ENCODE assay signal across 2 cellular contexts in the genomic region with DNA sequence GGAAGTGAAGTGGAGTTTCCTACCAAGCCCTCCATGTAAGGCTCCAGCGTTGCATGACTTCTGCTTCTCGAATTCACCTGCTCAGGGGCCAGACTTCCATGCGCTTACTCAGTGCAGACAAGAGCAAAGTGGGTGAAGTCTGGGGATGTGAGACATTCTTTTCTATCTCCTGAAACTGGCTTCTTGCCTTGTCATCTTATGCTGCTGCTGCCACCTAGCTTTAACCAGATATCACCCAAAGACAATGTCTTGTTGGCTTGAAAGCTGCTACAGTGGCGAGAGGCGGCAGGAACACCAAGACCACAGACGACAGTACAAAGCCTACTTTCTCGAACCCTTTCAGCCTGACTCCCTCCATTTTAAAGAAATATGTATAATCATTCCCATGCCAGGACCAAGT.
TF ChIP-seq lines count a peak whose summit lies in the region.

No MANE protein-coding gene starts in this region.

TF ChIP-seq in HepG2, 621 proteins besides CTCF, POLR2A, EP300 and RAD21:
- TF ChIP-seq ZNF530 (CRISPR knock-in tag; IDR thresholded peaks at IDR 0.05; ENCODE audit: low read depth) = no peak
- TF ChIP-seq XBP1 (CRISPR knock-in tag; IDR thresholded peaks at IDR 0.05) = no peak
- peak; percentile 46 for TF ChIP-seq STAG1 (CRISPR knock-in tag; IDR thresholded peaks at IDR 0.05)

TF ChIP-seq in H1, 55 proteins besides CTCF, POLR2A, EP300 and RAD21:
- TF ChIP-seq EZH2 (IDR thresholded peaks at IDR 0.05; ENCODE audit: low read depth, low read length, severe bottlenecking) = no peak
- peak; percentile 38; the same call in 1 of the 2 replicates for TF ChIP-seq BACH1 (IDR thresholded peaks at IDR 0.05; ENCODE audit: low read length)
- TF ChIP-seq SRF (IDR thresholded peaks at IDR 0.05; ENCODE audit: low read depth, low read length) = no peak
- TF ChIP-seq FOSL1 (IDR thresholded peaks at IDR 0.05; ENCODE audit: insufficient read depth, low read depth, low read length) = no peak
